10 cellular contexts compared by ENCODE assay signal in genomic region chr14:91223028-91223783, GRCh38. TPM values are rescaled to one million over a fixed set of nuclear protein-coding genes. Genes with fewer than 3 reads are reported as not detected.
DNase-seq lines count a peak whose midpoint lies in the region; ATAC-seq, FAIRE-seq and TF ChIP-seq lines count a peak whose summit lies in the region.
"Had no signal": no experiment of that assay in that cellular context is flagged by ENCODE, and none has a peak within 500 bp of the region (broad histone marks: within the 10 kb centered on the region; RNA-seq: fewer than 3 reads in every experiment).

No MANE protein-coding gene starts in this region.

- TF ChIP-seq RAD21 in K562 (CRISPR knock-in tag; conservative IDR thresholded peaks at IDR 0.05 in 1 of 2, IDR thresholded peaks at IDR 0.05 in 1 of 2) = no peak

- H3K27ac ChIP-seq in K562 (ENCODE audit: extremely low read depth, low read depth, low read length) = no peak overlapping the region
- peak overlapping the region in 12 of 21 experiments; percentile 3 to 76 (median 64) for H3K27ac ChIP-seq in skin epidermis
- H3K27ac ChIP-seq in A673 (ENCODE audit: low read depth, low read length, poor library complexity, severe bottlenecking) = no peak overlapping the region

- H3K4me1 ChIP-seq in K562 (replicated peaks in 1 of 2; ENCODE audit: control insufficient read depth in 2 of 2, insufficient read depth in 2 of 2, low read length in 2 of 2) = peaks cover 0 to 13% of the 10 kb centered on the region in 2 experiments; a peak in 3 of 5 replicates
- H3K4me1 ChIP-seq in A673 (ENCODE audit: insufficient read depth, low read length, poor library complexity, severe bottlenecking) = no peaks in the 10 kb centered on the region
- H3K4me1 ChIP-seq: HAP-1 had no signal

- H3K4me3 Mint-ChIP-seq in activated CD4-positive, alpha-beta T cell treated with anti-CD3 and anti-CD28 coated beads for 36 hours = no peak overlapping the region
- H3K4me3 Mint-ChIP-seq: naive thymus-derived CD8-positive, alpha-beta T cell had no signal

- H3K4me2 ChIP-seq in K562 (ENCODE audit: insufficient read depth, low read length) = no peak overlapping the region

- H3K27me3 Mint-ChIP-seq in activated CD4-positive, alpha-beta T cell treated with anti-CD3 and anti-CD28 coated beads for 36 hours = no peaks in the 10 kb centered on the region
- H3K27me3 Mint-ChIP-seq: naive thymus-derived CD8-positive, alpha-beta T cell had no signal

- no CpG with 5 or more reads among the region's 1 CpG for WGBS in K562 (ENCODE audit: insufficient coverage, low coverage, missing lambda C conversion rate)

- in situ Hi-C loops in K562 (cut with MboI) = no loop called here

- CTCF ChIA-PET in activated CD4-positive, alpha-beta T cell treated with anti-CD3 and anti-CD28 coated beads for 36 hours (lab: Charles Lee) = interaction anchor here (0.7 to 1.6 kb wide), 3 partner anchors 13 to 243 kb away, joined by 4 read pairs; no protein-coding TSS in a partner anchor
- CTCF ChIA-PET in K562 (lab: Yijun Ruan, JAX; ENCODE audit: low intra/inter-chr PET ratio) = no interaction called here
- CTCF ChIA-PET in A673 (lab: Charles Lee) = interaction anchor here (0.7 kb wide), 1 partner anchor 320 kb away, joined by 4 read pairs; no protein-coding TSS in a partner anchor

- H3K9ac ChIP-seq in K562 (ENCODE audit: insufficient read depth in 1 of 2, low read depth in 2 of 2, low read length in 2 of 2) = no peak overlapping the region; a peak in 1 of 4 replicates

- no peaks in the 10 kb centered on the region for H4K20me1 ChIP-seq in K562 (replicated peaks; ENCODE audit: control insufficient read depth, insufficient read depth, low read length)

- H3K36me3 ChIP-seq in K562 (ENCODE audit: control insufficient read depth, insufficient read depth, low read length) (no peaks in the 10 kb centered on the region), A673 (ENCODE audit: insufficient read depth, low read length, poor library complexity, severe bottlenecking) (no peaks in the 10 kb centered on the region)

- H3K27me3 ChIP-seq in K562 (ENCODE audit: control insufficient read depth in 2 of 2, insufficient read depth in 2 of 2, low read length in 2 of 2) (no peaks in the 10 kb centered on the region), A673 (replicated peaks; ENCODE audit: insufficient read depth, low read depth, low read length, poor library complexity) (no peaks in the 10 kb centered on the region)

- H3K9me3 Mint-ChIP-seq in activated CD4-positive, alpha-beta T cell treated with anti-CD3 and anti-CD28 coated beads for 36 hours (ENCODE audit: low read depth) = peaks cover 11% of the 10 kb centered on the region
- H3K9me3 Mint-ChIP-seq: naive thymus-derived CD8-positive, alpha-beta T cell had no signal

- no peak for FAIRE-seq in K562 (lab: Jason Lieb, UNC)

- POLR2A ChIA-PET in activated CD4-positive, alpha-beta T cell treated with anti-CD3 and anti-CD28 coated beads for 36 hours (lab: Charles Lee) = no interaction called here
- POLR2A ChIA-PET in K562 (lab: Yijun Ruan, JAX) (no interaction called here), A673 (lab: Charles Lee; ENCODE audit: low non-redundant PET) (no interaction called here)

- ATAC-seq in activated CD4-positive, alpha-beta T cell treated with anti-CD3 and anti-CD28 coated beads for 36 hours = peak; percentile 63
- ATAC-seq in K562 = no peak
- ATAC-seq: naive thymus-derived CD8-positive, alpha-beta T cell had no signal

- DNase-seq in activated CD4-positive, alpha-beta T cell treated with anti-CD3 and anti-CD28 coated beads for 36 hours = peak; percentile 59
- no peak for DNase-seq in activated CD4-positive, alpha-beta T cell treated with anti-CD3 and anti-CD28 coated beads for 1 hour
- DNase-seq in NCI-H446 treated with DMSO at 0.1 percent for 48 hours (lab: John Stamatoyannopoulos, UW) (peak; percentile 96), K562 (ENCODE audit: extremely low read depth in 1 of 4, low spot score in 3 of 4) (no peak), NCI-H2081 treated with DMSO at 0.1 percent for 48 hours (lab: John Stamatoyannopoulos, UW) (no peak), NCI-H1105 (lab: John Stamatoyannopoulos, UW) (no peak), A673 (ENCODE audit: low spot score) (no peak)

- H3K36me3 Mint-ChIP-seq in activated CD4-positive, alpha-beta T cell treated with anti-CD3 and anti-CD28 coated beads for 36 hours (ENCODE audit: low read depth) = peaks cover 45% of the 10 kb centered on the region

- no peak for TF ChIP-seq EP300 in K562 (IDR thresholded peaks at IDR 0.05; ENCODE audit: low read length)

- H3K4me3 ChIP-seq in K562 (no peak overlapping the region), skin epidermis (no peak overlapping the region), A673 (ENCODE audit: low read depth, low read length, poor library complexity, severe bottlenecking) (no peak overlapping the region)
- H3K4me3 ChIP-seq: HAP-1 had no signal

- intact Hi-C loops in activated CD4-positive, alpha-beta T cell treated with anti-CD3 and anti-CD28 coated beads for 36 hours (cut with DNase I, micrococcal nuclease) = no loop called here
- intact Hi-C loops in K562 (cut with micrococcal nuclease) = no loop called here
- intact Hi-C loops in A673 (cut with micrococcal nuclease; ENCODE audit: unreplicated experiment) = no loop called here

- peak overlapping the region; percentile 79 for H3K27ac Mint-ChIP-seq in activated CD4-positive, alpha-beta T cell treated with anti-CD3 and anti-CD28 coated beads for 36 hours

- BruUV-seq in K562 (replicated peaks; lab: Mats Ljungman, UMichigan) (no TSS peak), A673 (replicated peaks; lab: Mats Ljungman, UMichigan) (no TSS peak)

- no peaks in the 10 kb centered on the region for H3K79me2 ChIP-seq in K562 (ENCODE audit: control insufficient read depth, insufficient read depth, low read length)

- no peak overlapping the region for H2AFZ ChIP-seq in K562 (ENCODE audit: low read depth, low read length)

- no peaks in the 10 kb centered on the region for H3K9me1 ChIP-seq in K562 (ENCODE audit: control insufficient read depth, insufficient read depth, low read length)

- no peak for TF ChIP-seq POLR2A in K562 (conservative IDR thresholded peaks at IDR 0.05)

- no peak for TF ChIP-seq CTCF in K562 (IDR thresholded peaks at IDR 0.05 in 2 of 3, conservative IDR thresholded peaks at IDR 0.05 in 1 of 3; ENCODE audit: insufficient read depth in 2 of 3, low read depth in 1 of 3, low read length in 3 of 3)
- TF ChIP-seq CTCF in A673 (conservative IDR thresholded peaks at IDR 0.05; ENCODE audit: low read depth, low read length) = no peak

- H3K9me3 ChIP-seq in K562 (replicated peaks; ENCODE audit: control insufficient read depth, insufficient read depth, low read depth, low read length) = no peaks in the 10 kb centered on the region
- no peaks in the 10 kb centered on the region for H3K9me3 ChIP-seq in A673 (ENCODE audit: low read depth, low read length, poor library complexity, severe bottlenecking)
- H3K9me3 ChIP-seq: HAP-1 had no signal

- peaks cover 69% of the 10 kb centered on the region for H3K4me1 Mint-ChIP-seq in activated CD4-positive, alpha-beta T cell treated with anti-CD3 and anti-CD28 coated beads for 36 hours

TF ChIP-seq in K562, 482 proteins besides CTCF, POLR2A, EP300 and RAD21:
- TF ChIP-seq SAFB (IDR thresholded peaks at IDR 0.05; ENCODE audit: borderline replicate concordance, low read depth, low read length) (no peak), POLR2G (IDR thresholded peaks at IDR 0.05; ENCODE audit: low read depth, low read length) (no peak), PATZ1 (CRISPR knock-in tag; IDR thresholded peaks at IDR 0.05; ENCODE audit: borderline replicate concordance) (no peak), FOSL1 (tag; conservative IDR thresholded peaks at IDR 0.05) (0 out of 2 replicates have a peak, but pooled peaks have one; percentile 30), NCOR1 (IDR thresholded peaks at IDR 0.05) (no peak)

RNA-seq across cellular contexts. Expression of gene GPR68, which starts 21.3 kb away (rescaled TPM):
- 10 to 100 TPM in 1 of 2 experiments, 1 to 10 TPM in 1; 9.4 to 11.2 TPM for total RNA-seq in activated CD4-positive, alpha-beta T cell treated with anti-CD3 and anti-CD28 coated beads for 36 hours
- total RNA-seq in K562 (2011; cell fraction: chromatin; rRNA removed; ENCODE audit: low replicate concordance) = 5.9 and 14.8 TPM in 2 replicates
- total RNA-seq in K562 (2011; cell fraction: nucleolus; rRNA removed) = 11.4 and 16.2 TPM in 2 replicates
- total RNA-seq in K562 (2011; cell fraction: nucleoplasm; rRNA removed) = 8.6 and 12.0 TPM in 2 replicates
- total RNA-seq in K562 (2014; rRNA removed) (7.4 and 7.9 TPM in 2 replicates), K562 (2014; rRNA removed; fragmentation: Illumina TruSeq; extraction: Trizol) (2.2 and 2.8 TPM in 2 replicates), K562 (2015; rRNA removed; fragmentation: Illumina TruSeq; extraction: Trizol) (2.4 and 2.7 TPM in 2 replicates), K562 (2021) (7.1 and 9.4 TPM in 2 replicates), A673 (2021) (0.15 and 0.30 TPM in 2 replicates)
- polyA plus RNA-seq in K562 (2011; rRNA removed) (5.2 and 9.0 TPM in 2 replicates), K562 (2014; fragmentation: Illumina TruSeq; extraction: Trizol) (3.7 and 6.6 TPM in 2 replicates), K562 (2014; fragmentation: Nextera tagmentation; extraction: Ambion mirVana) (under 1 TPM; 0.41 to 0.53 TPM), K562 (2014; rRNA removed) (5.0 and 5.8 TPM in 2 replicates)
- polyA plus RNA-seq in K562 (2011; cell fraction: cytosol; rRNA removed) = 16.0 and 35.2 TPM in 2 replicates
- polyA plus RNA-seq in K562 (2011; cell fraction: nucleus; rRNA removed) = 6.6 and 8.3 TPM in 2 replicates
- polyA plus RNA-seq in K562 (2012) = 5.9 and 17.3 TPM in 2 replicates
- 5.1 and 6.3 TPM in 2 replicates for polyA minus RNA-seq in K562 (2011; rRNA and poly(A)+ RNA removed)
- polyA minus RNA-seq in K562 (2011; cell fraction: cytosol; rRNA and poly(A)+ RNA removed) = 8.9 and 9.6 TPM in 2 replicates
- 2.2 and 3.7 TPM in 2 replicates for polyA minus RNA-seq in K562 (2011; cell fraction: nucleus; rRNA and poly(A)+ RNA removed)

Comparison
In these comparisons a context has a peak if more than half of its experiments do, and no peak if none do; other contexts are left out.
1. DNase-seq: peak in activated CD4-positive, alpha-beta T cell treated with anti-CD3 and anti-CD28 coated beads for 36 hours (single experiment) and NCI-H446 treated with DMSO at 0.1 percent for 48 hours (single experiment); none in activated CD4-positive, alpha-beta T cell treated with anti-CD3 and anti-CD28 coated beads for 1 hour (single experiment), K562 (0 of 4), NCI-H2081 treated with DMSO at 0.1 percent for 48 hours (single experiment), NCI-H1105 (single experiment) and A673 (single experiment).
2. H3K27ac ChIP-seq: peak in skin epidermis (12 of 21); none in K562 (single experiment) and A673 (single experiment).